Comparison of ENCODE assay signal across 9 cellular contexts in the genomic region with DNA sequence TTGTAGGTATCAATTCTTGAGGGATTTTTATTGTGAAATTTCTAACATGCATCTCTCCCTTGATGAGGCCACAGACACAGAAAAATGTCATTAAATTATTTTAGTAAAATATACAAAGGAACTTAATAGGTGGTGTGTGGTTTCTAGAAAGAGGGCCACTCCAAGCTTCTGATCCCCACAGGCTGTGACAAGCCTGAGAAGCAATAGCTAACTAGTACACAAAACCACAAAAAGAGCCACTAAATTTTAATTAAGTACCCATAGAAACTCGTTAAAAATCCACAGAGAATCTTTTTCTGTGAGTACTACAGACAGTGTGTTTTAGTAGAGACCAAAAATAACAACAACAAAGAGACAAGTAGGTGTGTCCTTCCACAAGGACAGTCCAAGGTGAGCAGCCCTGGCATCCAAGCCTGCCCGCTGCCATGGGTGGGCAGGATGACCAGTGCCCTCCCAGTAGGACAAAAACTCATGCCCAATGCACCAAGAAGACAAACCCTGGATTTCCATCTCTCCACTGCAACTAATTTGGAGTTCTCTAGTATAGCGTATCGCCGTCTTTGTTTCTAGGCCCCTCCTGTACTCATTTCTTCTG.
A peak's percentile ranks its signal among the peaks of the same experiment; 100 is the strongest.
DNase-seq lines count a peak whose midpoint lies in the region; ATAC-seq lines count a peak whose summit lies in the region.
"Had no signal": no experiment of that assay in that cellular context is flagged by ENCODE, and none has a peak within 500 bp of the region (broad histone marks: within the 10 kb centered on the region; RNA-seq: fewer than 3 reads in every experiment).

No MANE protein-coding gene starts in this region.

- CTCF ChIA-PET in activated CD8-positive, alpha-beta T cell treated with anti-CD3 and anti-CD28 coated beads, Interleukin-2, amount 10 ng/mL, durations not matched to agents 7 days and 5 days (lab: Charles Lee) = interaction anchor here (1.1 to 7.4 kb wide), 10 partner anchors 11 to 460 kb away, joined by 3 to 102 read pairs (median 26); no protein-coding TSS in a partner anchor

- peak overlapping the region; percentile 84 for H3K27ac Mint-ChIP-seq in T-helper 2 cell treated with Interferon-gamma antibody and Interleukin-4, amounts not matched to agents 5 μg/mL and 100 μg/mL, for 36 hours
- peak overlapping the region; percentile 41 for H3K27ac Mint-ChIP-seq in activated CD8-positive, alpha-beta T cell treated with anti-CD3 and anti-CD28 coated beads, Interleukin-2, amount 10 ng/mL, durations not matched to agents 7 days and 5 days
- H3K27ac Mint-ChIP-seq in immature natural killer cell = peak overlapping the region in 4 of 6 donors; percentile 20 to 53 (median 42)
- H3K27ac Mint-ChIP-seq in stimulated activated naive CD8-positive, alpha-beta T cell treated with anti-CD3 and anti-CD28 coated beads, Interleukin-15, amount 100 ng/mL, for 72 hours = peak overlapping the region; percentile 78 to 96

- H3K27me3 Mint-ChIP-seq in T-helper 2 cell treated with Interferon-gamma antibody and Interleukin-4, amounts not matched to agents 5 μg/mL and 100 μg/mL, for 36 hours (ENCODE audit: low read depth) = no peaks in the 10 kb centered on the region
- H3K27me3 Mint-ChIP-seq in activated CD8-positive, alpha-beta T cell treated with anti-CD3 and anti-CD28 coated beads, Interleukin-2, amount 10 ng/mL, durations not matched to agents 7 days and 5 days (ENCODE audit: low read depth) = no peaks in the 10 kb centered on the region
- H3K27me3 Mint-ChIP-seq in immature natural killer cell (ENCODE audit: low read depth in 3 of 3) = peaks cover 0 to 5% (median under 1%) of the 10 kb centered on the region in 3 donors
- no peaks in the 10 kb centered on the region for H3K27me3 Mint-ChIP-seq in stimulated activated naive CD8-positive, alpha-beta T cell treated with anti-CD3 and anti-CD28 coated beads, Interleukin-15, amount 100 ng/mL, for 72 hours

- ATAC-seq in activated CD8-positive, alpha-beta T cell treated with anti-CD3 and anti-CD28 coated beads, Interleukin-2, amount 10 ng/mL, durations not matched to agents 7 days and 5 days = no peak
- ATAC-seq in stimulated activated naive CD8-positive, alpha-beta T cell treated with anti-CD3 and anti-CD28 coated beads, Interleukin-15, amount 100 ng/mL, for 72 hours = no peak
- no peak for ATAC-seq in GM21825 (IDR thresholded peaks at IDR 0.05; ENCODE audit: unreplicated experiment)

- no peaks in the 10 kb centered on the region for H3K9me3 Mint-ChIP-seq in T-helper 2 cell treated with Interferon-gamma antibody and Interleukin-4, amounts not matched to agents 5 μg/mL and 100 μg/mL, for 36 hours
- H3K9me3 Mint-ChIP-seq in activated CD8-positive, alpha-beta T cell treated with anti-CD3 and anti-CD28 coated beads, Interleukin-2, amount 10 ng/mL, durations not matched to agents 7 days and 5 days (ENCODE audit: insufficient read depth) = no peaks in the 10 kb centered on the region
- H3K9me3 Mint-ChIP-seq in immature natural killer cell = no peaks in the 10 kb centered on the region
- no peaks in the 10 kb centered on the region for H3K9me3 Mint-ChIP-seq in stimulated activated naive CD8-positive, alpha-beta T cell treated with anti-CD3 and anti-CD28 coated beads, Interleukin-15, amount 100 ng/mL, for 72 hours

- DNase-seq in T-helper 2 cell treated with Interferon-gamma antibody and Interleukin-4, amounts not matched to agents 5 μg/mL and 100 μg/mL, for 36 hours (ENCODE audit: low spot score) = no peak
- no peak for DNase-seq in T-helper 2 cell
- DNase-seq in activated CD8-positive, alpha-beta T cell treated with anti-CD3 and anti-CD28 coated beads, Interleukin-2, amount 10 ng/mL, durations not matched to agents 7 days and 5 days = no peak
- DNase-seq in immature natural killer cell = no peak
- no peak for DNase-seq in stimulated activated naive CD8-positive, alpha-beta T cell treated with anti-CD3 and anti-CD28 coated beads, Interleukin-15, amount 100 ng/mL, for 72 hours
- no peak for DNase-seq in SIG-M5 (lab: John Stamatoyannopoulos, UW)
- no peak for DNase-seq in NCI-H2227 (lab: John Stamatoyannopoulos, UW; ENCODE audit: unreplicated experiment)
- DNase-seq: NCI-H524 treated with DMSO at 0.1 percent for 48 hours had no signal

- POLR2A ChIA-PET in activated CD8-positive, alpha-beta T cell treated with anti-CD3 and anti-CD28 coated beads, Interleukin-2, amount 10 ng/mL, durations not matched to agents 7 days and 5 days (lab: Charles Lee) = interaction anchor here (1.3 to 3.0 kb wide), 3 partner anchors 12 to 172 kb away, joined by 3 to 14 read pairs (median 6); no protein-coding TSS in a partner anchor

- H3K4me1 Mint-ChIP-seq in T-helper 2 cell treated with Interferon-gamma antibody and Interleukin-4, amounts not matched to agents 5 μg/mL and 100 μg/mL, for 36 hours (ENCODE audit: low read depth) = peaks cover 62% of the 10 kb centered on the region
- peaks cover 71% of the 10 kb centered on the region for H3K4me1 Mint-ChIP-seq in activated CD8-positive, alpha-beta T cell treated with anti-CD3 and anti-CD28 coated beads, Interleukin-2, amount 10 ng/mL, durations not matched to agents 7 days and 5 days (ENCODE audit: low read depth)
- H3K4me1 Mint-ChIP-seq in immature natural killer cell = peaks cover 51 to 64% of the 10 kb centered on the region in 2 donors
- peaks cover 98% of the 10 kb centered on the region for H3K4me1 Mint-ChIP-seq in stimulated activated naive CD8-positive, alpha-beta T cell treated with anti-CD3 and anti-CD28 coated beads, Interleukin-15, amount 100 ng/mL, for 72 hours

- peak overlapping the region; percentile 60 for H3K4me3 Mint-ChIP-seq in T-helper 2 cell treated with Interferon-gamma antibody and Interleukin-4, amounts not matched to agents 5 μg/mL and 100 μg/mL, for 36 hours
- no peak overlapping the region for H3K4me3 Mint-ChIP-seq in activated CD8-positive, alpha-beta T cell treated with anti-CD3 and anti-CD28 coated beads, Interleukin-2, amount 10 ng/mL, durations not matched to agents 7 days and 5 days
- H3K4me3 Mint-ChIP-seq in immature natural killer cell = peak overlapping the region in 3 of 5 donors; percentile 8 to 67 (median 66)
- peak overlapping the region; percentile 57 to 70 for H3K4me3 Mint-ChIP-seq in stimulated activated naive CD8-positive, alpha-beta T cell treated with anti-CD3 and anti-CD28 coated beads, Interleukin-15, amount 100 ng/mL, for 72 hours

- H3K36me3 Mint-ChIP-seq in T-helper 2 cell treated with Interferon-gamma antibody and Interleukin-4, amounts not matched to agents 5 μg/mL and 100 μg/mL, for 36 hours (ENCODE audit: low read depth) = peaks cover 46% of the 10 kb centered on the region
- peaks cover 54% of the 10 kb centered on the region for H3K36me3 Mint-ChIP-seq in activated CD8-positive, alpha-beta T cell treated with anti-CD3 and anti-CD28 coated beads, Interleukin-2, amount 10 ng/mL, durations not matched to agents 7 days and 5 days (ENCODE audit: low read depth)
- peaks cover 8 to 12% (median 8%) of the 10 kb centered on the region in 3 donors for H3K36me3 Mint-ChIP-seq in immature natural killer cell
